Comparison of ENCODE assay signal across 8 cellular contexts in the genomic region with DNA sequence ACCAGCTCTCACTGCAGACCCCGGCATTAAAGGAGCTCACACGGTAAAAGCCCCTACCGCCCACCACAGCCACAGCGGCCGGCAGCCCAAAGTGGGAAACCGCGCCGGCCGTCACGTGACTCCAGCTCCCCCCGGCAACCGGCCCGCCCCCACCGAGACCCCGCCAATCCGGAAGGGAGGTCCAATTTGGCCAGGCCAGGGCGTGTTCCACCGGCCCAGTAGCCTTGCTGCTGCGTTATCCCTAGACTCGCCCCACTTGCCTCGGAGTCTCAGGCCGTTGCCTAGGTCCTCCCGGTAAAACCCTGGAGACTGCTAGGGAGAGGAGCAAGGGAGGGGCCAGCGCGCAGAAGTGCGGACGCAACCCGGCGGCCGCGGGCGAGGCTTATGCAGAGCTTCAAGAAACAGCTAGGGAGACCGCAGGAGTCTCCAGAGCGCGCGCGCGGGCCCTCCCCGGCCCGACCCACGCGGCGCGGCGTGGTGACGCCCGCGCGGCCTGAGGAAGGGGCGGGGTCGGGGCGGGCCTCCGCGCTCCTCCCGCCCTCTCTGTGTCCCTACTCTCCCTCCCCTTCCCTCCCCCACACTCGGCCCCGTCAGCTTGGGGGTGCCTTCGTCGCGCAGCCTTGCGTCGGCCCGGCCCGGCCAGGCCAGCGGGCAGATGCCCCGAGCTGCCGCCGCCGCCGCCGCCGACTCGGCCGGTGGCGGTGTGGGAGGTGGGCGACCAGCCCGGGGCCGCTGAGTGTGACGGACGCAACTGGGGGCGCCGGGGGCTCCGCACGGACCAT.
DNase-seq lines count a peak whose midpoint lies in the region; ATAC-seq and TF ChIP-seq lines count a peak whose summit lies in the region.

A gene with protein sequence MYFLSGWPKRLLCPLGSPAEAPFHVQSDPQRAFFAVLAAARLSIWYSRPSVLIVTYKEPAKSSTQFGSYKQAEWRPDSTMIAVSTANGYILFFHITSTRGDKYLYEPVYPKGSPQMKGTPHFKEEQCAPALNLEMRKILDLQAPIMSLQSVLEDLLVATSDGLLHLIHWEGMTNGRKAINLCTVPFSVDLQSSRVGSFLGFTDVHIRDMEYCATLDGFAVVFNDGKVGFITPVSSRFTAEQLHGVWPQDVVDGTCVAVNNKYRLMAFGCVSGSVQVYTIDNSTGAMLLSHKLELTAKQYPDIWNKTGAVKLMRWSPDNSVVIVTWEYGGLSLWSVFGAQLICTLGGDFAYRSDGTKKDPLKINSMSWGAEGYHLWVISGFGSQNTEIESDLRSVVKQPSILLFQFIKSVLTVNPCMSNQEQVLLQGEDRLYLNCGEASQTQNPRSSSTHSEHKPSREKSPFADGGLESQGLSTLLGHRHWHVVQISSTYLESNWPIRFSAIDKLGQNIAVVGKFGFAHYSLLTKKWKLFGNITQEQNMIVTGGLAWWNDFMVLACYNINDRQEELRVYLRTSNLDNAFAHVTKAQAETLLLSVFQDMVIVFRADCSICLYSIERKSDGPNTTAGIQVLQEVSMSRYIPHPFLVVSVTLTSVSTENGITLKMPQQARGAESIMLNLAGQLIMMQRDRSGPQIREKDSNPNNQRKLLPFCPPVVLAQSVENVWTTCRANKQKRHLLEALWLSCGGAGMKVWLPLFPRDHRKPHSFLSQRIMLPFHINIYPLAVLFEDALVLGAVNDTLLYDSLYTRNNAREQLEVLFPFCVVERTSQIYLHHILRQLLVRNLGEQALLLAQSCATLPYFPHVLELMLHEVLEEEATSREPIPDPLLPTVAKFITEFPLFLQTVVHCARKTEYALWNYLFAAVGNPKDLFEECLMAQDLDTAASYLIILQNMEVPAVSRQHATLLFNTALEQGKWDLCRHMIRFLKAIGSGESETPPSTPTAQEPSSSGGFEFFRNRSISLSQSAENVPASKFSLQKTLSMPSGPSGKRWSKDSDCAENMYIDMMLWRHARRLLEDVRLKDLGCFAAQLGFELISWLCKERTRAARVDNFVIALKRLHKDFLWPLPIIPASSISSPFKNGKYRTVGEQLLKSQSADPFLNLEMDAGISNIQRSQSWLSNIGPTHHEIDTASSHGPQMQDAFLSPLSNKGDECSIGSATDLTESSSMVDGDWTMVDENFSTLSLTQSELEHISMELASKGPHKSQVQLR (N-terminal part only) (plus strand): TSS at position 578 of the 782 bp plus-strand sequence. CDS start 203 bp downstream, at position 781.

- H3K4me3 ChIP-seq in choroid plexus epithelial cell (ENCODE audit: low read depth, low read length), result peak within 1 kb of the TSS; percentile 84

- peak; percentile 43 for ATAC-seq in GM19043 (IDR thresholded peaks at IDR 0.05; ENCODE audit: low read depth, unreplicated experiment)
- peak; percentile 40 for ATAC-seq in HG03378 (IDR thresholded peaks at IDR 0.05; ENCODE audit: unreplicated experiment)

- DNase-seq in Ammon's horn (ENCODE audit: low spot score), result peak; percentile 96
- DNase-seq in NCI-H510A (lab: John Stamatoyannopoulos, UW), result peak; percentile 59
- peak; percentile 85 for DNase-seq in activated CD4-positive, alpha-beta T cell treated with anti-CD3 and anti-CD28 coated beads for 4 hours
- DNase-seq in choroid plexus epithelial cell (ENCODE audit: low read depth), result peak; percentile 94
- peak; percentile 83 for DNase-seq in kidney glomerular epithelial cell (lab: John Stamatoyannopoulos, UW)
- DNase-seq in stimulated activated CD4-positive, alpha-beta T cell treated with anti-CD3 and anti-CD28 coated beads, Interleukin-15, amount 100 ng/mL, for 48 hours (ENCODE audit: low read depth in 2 of 2), result peak; percentile 84 to 87

- TF ChIP-seq CTCF in choroid plexus epithelial cell (conservative IDR thresholded peaks at IDR 0.05; ENCODE audit: low read depth, low read length), result no peak

Comparison
In these comparisons a context has a peak if more than half of its experiments do, and no peak if none do; other contexts are left out.
1. Peak in every context shown above with its lines: DNase-seq, ATAC-seq and H3K4me3 ChIP-seq.